Comparison of ENCODE assay signal across 10 cellular contexts in genomic region chr17:57481901-57482300, GRCh38.
DNase-seq lines count a peak whose midpoint lies in the region; ATAC-seq, FAIRE-seq and TF ChIP-seq lines count a peak whose summit lies in the region.
"Had no signal": no experiment of that assay in that cellular context is flagged by ENCODE, and none has a peak within 500 bp of the region (broad histone marks: within the 10 kb centered on the region; RNA-seq: fewer than 3 reads in every experiment).

No MANE protein-coding gene starts in this region.

- H3K9me2 ChIP-seq in GM23248 (ENCODE audit: insufficient read depth) (no peaks in the 10 kb centered on the region), hepatocyte (replicated peaks; ENCODE audit: insufficient read depth) (no peaks in the 10 kb centered on the region)

- H3K4me1 ChIP-seq in GM23248 (ENCODE audit: insufficient read depth) (peaks cover 51% of the 10 kb centered on the region), adipocyte (ENCODE audit: control insufficient read depth, insufficient read depth, low read length) (peaks cover 9% of the 10 kb centered on the region), hepatocyte (ENCODE audit: insufficient read depth) (peaks cover 14% of the 10 kb centered on the region), small intestine (ENCODE audit: control insufficient read depth in 2 of 2, insufficient read depth in 1 of 2, low read depth in 1 of 2, low read length in 1 of 2) (peaks cover 0 to 5% of the 10 kb centered on the region in 2 donors)

- H2AFZ ChIP-seq in GM23248 (no peak overlapping the region), hepatocyte (no peak overlapping the region)

- H3K9me3 ChIP-seq in GM23248 (ENCODE audit: low read depth) (no peaks in the 10 kb centered on the region), adipocyte (ENCODE audit: control insufficient read depth, low read length) (no peaks in the 10 kb centered on the region), hepatocyte (ENCODE audit: low read depth) (no peaks in the 10 kb centered on the region), small intestine (ENCODE audit: control insufficient read depth, low read depth) (no peaks in the 10 kb centered on the region)

- DNase-seq in GM23248 (peak; percentile 96), adipocyte (ENCODE audit: low read depth) (peak; percentile 83), hepatocyte (ENCODE audit: low spot score) (peak; percentile 70), stromal cell of bone marrow (ENCODE audit: low read depth) (peak; percentile 63), small intestine (no peak), midbrain (lab: John Stamatoyannopoulos, UW) (no peak)
- DNase-seq: NCI-H748 treated with DMSO at 0.1 percent for 48 hours; stimulated activated naive CD8-positive, alpha-beta T cell treated with anti-CD3 and anti-CD28 coated beads, Interleukin-15, amount 100 ng/mL, for 72 hours had no signal

- no peaks in the 10 kb centered on the region for H3K27me3 ChIP-seq in GM23248 (replicated peaks; ENCODE audit: insufficient read depth)
- peaks cover 51% of the 10 kb centered on the region for H3K27me3 ChIP-seq in adipocyte (replicated peaks; ENCODE audit: control insufficient read depth, insufficient read depth, low read length)
- no peaks in the 10 kb centered on the region for H3K27me3 ChIP-seq in hepatocyte
- no peaks in the 10 kb centered on the region for H3K27me3 ChIP-seq in small intestine (ENCODE audit: control insufficient read depth in 2 of 2, insufficient read depth in 2 of 2, low read length in 2 of 2)

- H3K36me3 ChIP-seq in GM23248 (ENCODE audit: low read depth): no peaks in the 10 kb centered on the region
- H3K36me3 ChIP-seq in adipocyte (ENCODE audit: control insufficient read depth, insufficient read depth, low read length, severe bottlenecking): no peaks in the 10 kb centered on the region
- no peaks in the 10 kb centered on the region for H3K36me3 ChIP-seq in hepatocyte (replicated peaks; ENCODE audit: insufficient read depth, low read depth)
- peaks cover 0 to 1% of the 10 kb centered on the region in 2 donors for H3K36me3 ChIP-seq in small intestine (ENCODE audit: control insufficient read depth in 2 of 2, insufficient read depth in 2 of 2, low read length in 2 of 2)

- WGBS in GM23248 (ENCODE audit: low coverage in 1 of 2, low lambda C conversion rate in 2 of 2, missing lambda C conversion rate in 2 of 2), 2 experiments: 1% methylated on average over 6 of the region's 6 CpGs
- WGBS in hepatocyte (ENCODE audit: low lambda C conversion rate, missing lambda C conversion rate): 54% methylated on average over 6 of the region's 6 CpGs
- WGBS in small intestine, 3 donors: 72 to 88% (median 88%) methylated on average over 6 of the region's 6 CpGs

- H3F3A ChIP-seq in GM23248 (ENCODE audit: insufficient read depth): peaks cover 37% of the 10 kb centered on the region

- ATAC-seq in HG03280 (IDR thresholded peaks at IDR 0.05; ENCODE audit: unreplicated experiment): no peak
- ATAC-seq: stimulated activated naive CD8-positive, alpha-beta T cell treated with anti-CD3 and anti-CD28 coated beads, Interleukin-15, amount 100 ng/mL, for 72 hours had no signal

- in situ Hi-C loops in GM23248 (cut with MboI): no loop called here

- no peaks in the 10 kb centered on the region for H4K20me1 ChIP-seq in GM23248 (ENCODE audit: insufficient read depth)
- H4K20me1 ChIP-seq in hepatocyte (ENCODE audit: insufficient read depth, poor library complexity, severe bottlenecking): no peaks in the 10 kb centered on the region

- no peak for FAIRE-seq in small intestine (lab: Jason Lieb, UNC)

- no peaks in the 10 kb centered on the region for H3K79me2 ChIP-seq in GM23248 (ENCODE audit: insufficient read depth)
- peaks cover 38% of the 10 kb centered on the region for H3K79me2 ChIP-seq in hepatocyte

- TF ChIP-seq CTCF in hepatocyte (IDR thresholded peaks at IDR 0.05; ENCODE audit: poor library complexity): no peak

- H3K27ac ChIP-seq in GM23248 (peak overlapping the region; percentile 84), hepatocyte (peak overlapping the region; percentile 64), small intestine (ENCODE audit: low read depth in 1 of 2, low read length in 1 of 2) (no peak overlapping the region)

- H3K4me3 ChIP-seq in GM23248 (peak overlapping the region; percentile 36), adipocyte (ENCODE audit: low read length) (no peak overlapping the region), hepatocyte (no peak overlapping the region), small intestine (ENCODE audit: low read depth in 1 of 2, low read length in 2 of 2) (no peak overlapping the region)
- H3K4me3 ChIP-seq: skin epidermis had no signal

- H3K4me2 ChIP-seq in GM23248 (ENCODE audit: unreplicated experiment): peak overlapping the region; percentile 59
- H3K4me2 ChIP-seq in hepatocyte: peak overlapping the region; percentile 20

- H3K9ac ChIP-seq in GM23248 (peak overlapping the region; percentile 62), adipocyte (ENCODE audit: low read length) (no peak overlapping the region)

Comparison
In these comparisons a context has a peak if more than half of its experiments do, and no peak if none do; other contexts are left out.
1. DNase-seq: peak in GM23248 (single experiment), adipocyte (single experiment), hepatocyte (single experiment) and stromal cell of bone marrow (single experiment); none in small intestine (single experiment) and midbrain (single experiment).
2. H3K27ac ChIP-seq: peak in GM23248 (single experiment) and hepatocyte (single experiment); none in small intestine (0 of 2).